In the genomic region with DNA sequence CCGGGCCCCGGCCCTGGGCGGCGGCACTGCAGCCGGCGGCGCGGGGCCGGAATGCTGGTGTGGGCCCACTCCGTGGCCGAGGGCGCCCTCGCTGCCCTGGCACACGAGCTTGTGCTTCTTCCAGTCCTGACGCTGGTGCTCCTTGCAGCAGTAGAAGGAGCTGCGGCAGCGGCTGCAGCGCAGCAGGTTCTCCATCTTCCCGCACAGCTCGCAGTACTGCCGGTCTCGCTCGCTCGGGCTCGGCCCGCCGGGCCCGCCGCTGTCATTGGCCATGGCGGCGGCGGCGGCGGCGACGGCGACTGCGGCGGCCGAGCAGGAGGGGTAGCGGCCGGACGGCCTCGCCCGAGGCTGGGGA, we compare ENCODE assay signal across 1 cellular context.
TF ChIP-seq lines count a peak whose summit lies in the region.

No MANE protein-coding gene starts in this region.

TF ChIP-seq in GM12878, 131 proteins besides CTCF, POLR2A, EP300 and RAD21 (continues in another document):
- TF ChIP-seq RB1 (IDR thresholded peaks at IDR 0.05; ENCODE audit: borderline replicate concordance) (no peak), RBBP5 (conservative IDR thresholded peaks at IDR 0.05) (no peak), ZBED1 (IDR thresholded peaks at IDR 0.05; ENCODE audit: borderline replicate concordance) (no peak), BMI1 (IDR thresholded peaks at IDR 0.05; ENCODE audit: borderline replicate concordance) (no peak), LARP7 (IDR thresholded peaks at IDR 0.05) (0 out of 2 replicates have a peak, but pooled peaks have one; percentile 55), MYB (IDR thresholded peaks at IDR 0.05; ENCODE audit: borderline replicate concordance, low read depth, low read length) (no peak), MXI1 (IDR thresholded peaks at IDR 0.05; ENCODE audit: low read depth, low read length) (no peak), NFIC (IDR thresholded peaks at IDR 0.05; ENCODE audit: low read depth, low read length) (no peak), CBX5 (IDR thresholded peaks at IDR 0.05; ENCODE audit: low read depth) (no peak), SRF (IDR thresholded peaks at IDR 0.05; ENCODE audit: low read depth in 2 of 2, low read length in 2 of 2) (no peak)
- TF ChIP-seq, protein P1, sequence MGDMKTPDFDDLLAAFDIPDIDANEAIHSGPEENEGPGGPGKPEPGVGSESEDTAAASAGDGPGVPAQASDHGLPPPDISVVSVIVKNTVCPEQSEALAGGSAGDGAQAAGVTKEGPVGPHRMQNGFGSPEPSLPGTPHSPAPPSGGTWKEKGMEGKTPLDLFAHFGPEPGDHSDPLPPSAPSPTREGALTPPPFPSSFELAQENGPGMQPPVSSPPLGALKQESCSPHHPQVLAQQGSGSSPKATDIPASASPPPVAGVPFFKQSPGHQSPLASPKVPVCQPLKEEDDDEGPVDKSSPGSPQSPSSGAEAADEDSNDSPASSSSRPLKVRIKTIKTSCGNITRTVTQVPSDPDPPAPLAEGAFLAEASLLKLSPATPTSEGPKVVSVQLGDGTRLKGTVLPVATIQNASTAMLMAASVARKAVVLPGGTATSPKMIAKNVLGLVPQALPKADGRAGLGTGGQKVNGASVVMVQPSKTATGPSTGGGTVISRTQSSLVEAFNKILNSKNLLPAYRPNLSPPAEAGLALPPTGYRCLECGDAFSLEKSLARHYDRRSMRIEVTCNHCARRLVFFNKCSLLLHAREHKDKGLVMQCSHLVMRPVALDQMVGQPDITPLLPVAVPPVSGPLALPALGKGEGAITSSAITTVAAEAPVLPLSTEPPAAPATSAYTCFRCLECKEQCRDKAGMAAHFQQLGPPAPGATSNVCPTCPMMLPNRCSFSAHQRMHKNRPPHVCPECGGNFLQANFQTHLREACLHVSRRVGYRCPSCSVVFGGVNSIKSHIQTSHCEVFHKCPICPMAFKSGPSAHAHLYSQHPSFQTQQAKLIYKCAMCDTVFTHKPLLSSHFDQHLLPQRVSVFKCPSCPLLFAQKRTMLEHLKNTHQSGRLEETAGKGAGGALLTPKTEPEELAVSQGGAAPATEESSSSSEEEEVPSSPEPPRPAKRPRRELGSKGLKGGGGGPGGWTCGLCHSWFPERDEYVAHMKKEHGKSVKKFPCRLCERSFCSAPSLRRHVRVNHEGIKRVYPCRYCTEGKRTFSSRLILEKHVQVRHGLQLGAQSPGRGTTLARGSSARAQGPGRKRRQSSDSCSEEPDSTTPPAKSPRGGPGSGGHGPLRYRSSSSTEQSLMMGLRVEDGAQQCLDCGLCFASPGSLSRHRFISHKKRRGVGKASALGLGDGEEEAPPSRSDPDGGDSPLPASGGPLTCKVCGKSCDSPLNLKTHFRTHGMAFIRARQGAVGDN (IDR thresholded peaks at IDR 0.05), result 0 out of 2 replicates have a peak, but pooled peaks have one; percentile 36
- TF ChIP-seq, protein P2, sequence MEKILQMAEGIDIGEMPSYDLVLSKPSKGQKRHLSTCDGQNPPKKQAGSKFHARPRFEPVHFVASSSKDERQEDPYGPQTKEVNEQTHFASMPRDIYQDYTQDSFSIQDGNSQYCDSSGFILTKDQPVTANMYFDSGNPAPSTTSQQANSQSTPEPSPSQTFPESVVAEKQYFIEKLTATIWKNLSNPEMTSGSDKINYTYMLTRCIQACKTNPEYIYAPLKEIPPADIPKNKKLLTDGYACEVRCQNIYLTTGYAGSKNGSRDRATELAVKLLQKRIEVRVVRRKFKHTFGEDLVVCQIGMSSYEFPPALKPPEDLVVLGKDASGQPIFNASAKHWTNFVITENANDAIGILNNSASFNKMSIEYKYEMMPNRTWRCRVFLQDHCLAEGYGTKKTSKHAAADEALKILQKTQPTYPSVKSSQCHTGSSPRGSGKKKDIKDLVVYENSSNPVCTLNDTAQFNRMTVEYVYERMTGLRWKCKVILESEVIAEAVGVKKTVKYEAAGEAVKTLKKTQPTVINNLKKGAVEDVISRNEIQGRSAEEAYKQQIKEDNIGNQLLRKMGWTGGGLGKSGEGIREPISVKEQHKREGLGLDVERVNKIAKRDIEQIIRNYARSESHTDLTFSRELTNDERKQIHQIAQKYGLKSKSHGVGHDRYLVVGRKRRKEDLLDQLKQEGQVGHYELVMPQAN (conservative IDR thresholded peaks at IDR 0.05), result 0 out of 2 replicates have a peak, but pooled peaks have one; percentile 47
- TF ChIP-seq, protein P3, sequence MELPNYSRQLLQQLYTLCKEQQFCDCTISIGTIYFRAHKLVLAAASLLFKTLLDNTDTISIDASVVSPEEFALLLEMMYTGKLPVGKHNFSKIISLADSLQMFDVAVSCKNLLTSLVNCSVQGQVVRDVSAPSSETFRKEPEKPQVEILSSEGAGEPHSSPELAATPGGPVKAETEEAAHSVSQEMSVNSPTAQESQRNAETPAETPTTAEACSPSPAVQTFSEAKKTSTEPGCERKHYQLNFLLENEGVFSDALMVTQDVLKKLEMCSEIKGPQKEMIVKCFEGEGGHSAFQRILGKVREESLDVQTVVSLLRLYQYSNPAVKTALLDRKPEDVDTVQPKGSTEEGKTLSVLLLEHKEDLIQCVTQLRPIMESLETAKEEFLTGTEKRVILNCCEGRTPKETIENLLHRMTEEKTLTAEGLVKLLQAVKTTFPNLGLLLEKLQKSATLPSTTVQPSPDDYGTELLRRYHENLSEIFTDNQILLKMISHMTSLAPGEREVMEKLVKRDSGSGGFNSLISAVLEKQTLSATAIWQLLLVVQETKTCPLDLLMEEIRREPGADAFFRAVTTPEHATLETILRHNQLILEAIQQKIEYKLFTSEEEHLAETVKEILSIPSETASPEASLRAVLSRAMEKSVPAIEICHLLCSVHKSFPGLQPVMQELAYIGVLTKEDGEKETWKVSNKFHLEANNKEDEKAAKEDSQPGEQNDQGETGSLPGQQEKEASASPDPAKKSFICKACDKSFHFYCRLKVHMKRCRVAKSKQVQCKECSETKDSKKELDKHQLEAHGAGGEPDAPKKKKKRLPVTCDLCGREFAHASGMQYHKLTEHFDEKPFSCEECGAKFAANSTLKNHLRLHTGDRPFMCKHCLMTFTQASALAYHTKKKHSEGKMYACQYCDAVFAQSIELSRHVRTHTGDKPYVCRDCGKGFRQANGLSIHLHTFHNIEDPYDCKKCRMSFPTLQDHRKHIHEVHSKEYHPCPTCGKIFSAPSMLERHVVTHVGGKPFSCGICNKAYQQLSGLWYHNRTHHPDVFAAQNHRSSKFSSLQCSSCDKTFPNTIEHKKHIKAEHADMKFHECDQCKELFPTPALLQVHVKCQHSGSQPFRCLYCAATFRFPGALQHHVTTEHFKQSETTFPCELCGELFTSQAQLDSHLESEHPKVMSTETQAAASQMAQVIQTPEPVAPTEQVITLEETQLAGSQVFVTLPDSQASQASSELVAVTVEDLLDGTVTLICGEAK (IDR thresholded peaks at IDR 0.05; ENCODE audit: borderline replicate concordance), result no peak
- TF ChIP-seq, protein P4, sequence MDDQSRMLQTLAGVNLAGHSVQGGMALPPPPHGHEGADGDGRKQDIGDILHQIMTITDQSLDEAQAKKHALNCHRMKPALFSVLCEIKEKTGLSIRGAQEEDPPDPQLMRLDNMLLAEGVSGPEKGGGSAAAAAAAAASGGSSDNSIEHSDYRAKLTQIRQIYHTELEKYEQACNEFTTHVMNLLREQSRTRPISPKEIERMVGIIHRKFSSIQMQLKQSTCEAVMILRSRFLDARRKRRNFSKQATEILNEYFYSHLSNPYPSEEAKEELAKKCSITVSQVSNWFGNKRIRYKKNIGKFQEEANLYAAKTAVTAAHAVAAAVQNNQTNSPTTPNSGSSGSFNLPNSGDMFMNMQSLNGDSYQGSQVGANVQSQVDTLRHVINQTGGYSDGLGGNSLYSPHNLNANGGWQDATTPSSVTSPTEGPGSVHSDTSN (IDR thresholded peaks at IDR 0.05; ENCODE audit: insufficient replicate concordance, low read depth, low read length), result no peak
- TF ChIP-seq, protein P5, sequence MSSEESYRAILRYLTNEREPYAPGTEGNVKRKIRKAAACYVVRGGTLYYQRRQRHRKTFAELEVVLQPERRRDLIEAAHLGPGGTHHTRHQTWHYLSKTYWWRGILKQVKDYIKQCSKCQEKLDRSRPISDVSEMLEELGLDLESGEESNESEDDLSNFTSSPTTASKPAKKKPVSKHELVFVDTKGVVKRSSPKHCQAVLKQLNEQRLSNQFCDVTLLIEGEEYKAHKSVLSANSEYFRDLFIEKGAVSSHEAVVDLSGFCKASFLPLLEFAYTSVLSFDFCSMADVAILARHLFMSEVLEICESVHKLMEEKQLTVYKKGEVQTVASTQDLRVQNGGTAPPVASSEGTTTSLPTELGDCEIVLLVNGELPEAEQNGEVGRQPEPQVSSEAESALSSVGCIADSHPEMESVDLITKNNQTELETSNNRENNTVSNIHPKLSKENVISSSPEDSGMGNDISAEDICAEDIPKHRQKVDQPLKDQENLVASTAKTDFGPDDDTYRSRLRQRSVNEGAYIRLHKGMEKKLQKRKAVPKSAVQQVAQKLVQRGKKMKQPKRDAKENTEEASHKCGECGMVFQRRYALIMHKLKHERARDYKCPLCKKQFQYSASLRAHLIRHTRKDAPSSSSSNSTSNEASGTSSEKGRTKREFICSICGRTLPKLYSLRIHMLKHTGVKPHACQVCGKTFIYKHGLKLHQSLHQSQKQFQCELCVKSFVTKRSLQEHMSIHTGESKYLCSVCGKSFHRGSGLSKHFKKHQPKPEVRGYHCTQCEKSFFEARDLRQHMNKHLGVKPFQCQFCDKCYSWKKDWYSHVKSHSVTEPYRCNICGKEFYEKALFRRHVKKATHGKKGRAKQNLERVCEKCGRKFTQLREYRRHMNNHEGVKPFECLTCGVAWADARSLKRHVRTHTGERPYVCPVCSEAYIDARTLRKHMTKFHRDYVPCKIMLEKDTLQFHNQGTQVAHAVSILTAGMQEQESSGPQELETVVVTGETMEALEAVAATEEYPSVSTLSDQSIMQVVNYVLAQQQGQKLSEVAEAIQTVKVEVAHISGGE (CRISPR knock-in tag; IDR thresholded peaks at IDR 0.05), result no peak
- TF ChIP-seq, protein P6, sequence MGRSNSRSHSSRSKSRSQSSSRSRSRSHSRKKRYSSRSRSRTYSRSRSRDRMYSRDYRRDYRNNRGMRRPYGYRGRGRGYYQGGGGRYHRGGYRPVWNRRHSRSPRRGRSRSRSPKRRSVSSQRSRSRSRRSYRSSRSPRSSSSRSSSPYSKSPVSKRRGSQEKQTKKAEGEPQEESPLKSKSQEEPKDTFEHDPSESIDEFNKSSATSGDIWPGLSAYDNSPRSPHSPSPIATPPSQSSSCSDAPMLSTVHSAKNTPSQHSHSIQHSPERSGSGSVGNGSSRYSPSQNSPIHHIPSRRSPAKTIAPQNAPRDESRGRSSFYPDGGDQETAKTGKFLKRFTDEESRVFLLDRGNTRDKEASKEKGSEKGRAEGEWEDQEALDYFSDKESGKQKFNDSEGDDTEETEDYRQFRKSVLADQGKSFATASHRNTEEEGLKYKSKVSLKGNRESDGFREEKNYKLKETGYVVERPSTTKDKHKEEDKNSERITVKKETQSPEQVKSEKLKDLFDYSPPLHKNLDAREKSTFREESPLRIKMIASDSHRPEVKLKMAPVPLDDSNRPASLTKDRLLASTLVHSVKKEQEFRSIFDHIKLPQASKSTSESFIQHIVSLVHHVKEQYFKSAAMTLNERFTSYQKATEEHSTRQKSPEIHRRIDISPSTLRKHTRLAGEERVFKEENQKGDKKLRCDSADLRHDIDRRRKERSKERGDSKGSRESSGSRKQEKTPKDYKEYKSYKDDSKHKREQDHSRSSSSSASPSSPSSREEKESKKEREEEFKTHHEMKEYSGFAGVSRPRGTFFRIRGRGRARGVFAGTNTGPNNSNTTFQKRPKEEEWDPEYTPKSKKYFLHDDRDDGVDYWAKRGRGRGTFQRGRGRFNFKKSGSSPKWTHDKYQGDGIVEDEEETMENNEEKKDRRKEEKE (IDR thresholded peaks at IDR 0.05), result no peak
- TF ChIP-seq, protein P7, sequence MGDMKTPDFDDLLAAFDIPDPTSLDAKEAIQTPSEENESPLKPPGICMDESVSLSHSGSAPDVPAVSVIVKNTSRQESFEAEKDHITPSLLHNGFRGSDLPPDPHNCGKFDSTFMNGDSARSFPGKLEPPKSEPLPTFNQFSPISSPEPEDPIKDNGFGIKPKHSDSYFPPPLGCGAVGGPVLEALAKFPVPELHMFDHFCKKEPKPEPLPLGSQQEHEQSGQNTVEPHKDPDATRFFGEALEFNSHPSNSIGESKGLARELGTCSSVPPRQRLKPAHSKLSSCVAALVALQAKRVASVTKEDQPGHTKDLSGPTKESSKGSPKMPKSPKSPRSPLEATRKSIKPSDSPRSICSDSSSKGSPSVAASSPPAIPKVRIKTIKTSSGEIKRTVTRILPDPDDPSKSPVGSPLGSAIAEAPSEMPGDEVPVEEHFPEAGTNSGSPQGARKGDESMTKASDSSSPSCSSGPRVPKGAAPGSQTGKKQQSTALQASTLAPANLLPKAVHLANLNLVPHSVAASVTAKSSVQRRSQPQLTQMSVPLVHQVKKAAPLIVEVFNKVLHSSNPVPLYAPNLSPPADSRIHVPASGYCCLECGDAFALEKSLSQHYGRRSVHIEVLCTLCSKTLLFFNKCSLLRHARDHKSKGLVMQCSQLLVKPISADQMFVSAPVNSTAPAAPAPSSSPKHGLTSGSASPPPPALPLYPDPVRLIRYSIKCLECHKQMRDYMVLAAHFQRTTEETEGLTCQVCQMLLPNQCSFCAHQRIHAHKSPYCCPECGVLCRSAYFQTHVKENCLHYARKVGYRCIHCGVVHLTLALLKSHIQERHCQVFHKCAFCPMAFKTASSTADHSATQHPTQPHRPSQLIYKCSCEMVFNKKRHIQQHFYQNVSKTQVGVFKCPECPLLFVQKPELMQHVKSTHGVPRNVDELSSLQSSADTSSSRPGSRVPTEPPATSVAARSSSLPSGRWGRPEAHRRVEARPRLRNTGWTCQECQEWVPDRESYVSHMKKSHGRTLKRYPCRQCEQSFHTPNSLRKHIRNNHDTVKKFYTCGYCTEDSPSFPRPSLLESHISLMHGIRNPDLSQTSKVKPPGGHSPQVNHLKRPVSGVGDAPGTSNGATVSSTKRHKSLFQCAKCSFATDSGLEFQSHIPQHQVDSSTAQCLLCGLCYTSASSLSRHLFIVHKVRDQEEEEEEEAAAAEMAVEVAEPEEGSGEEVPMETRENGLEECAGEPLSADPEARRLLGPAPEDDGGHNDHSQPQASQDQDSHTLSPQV (IDR thresholded peaks at IDR 0.05), result no peak
- TF ChIP-seq, protein P8, sequence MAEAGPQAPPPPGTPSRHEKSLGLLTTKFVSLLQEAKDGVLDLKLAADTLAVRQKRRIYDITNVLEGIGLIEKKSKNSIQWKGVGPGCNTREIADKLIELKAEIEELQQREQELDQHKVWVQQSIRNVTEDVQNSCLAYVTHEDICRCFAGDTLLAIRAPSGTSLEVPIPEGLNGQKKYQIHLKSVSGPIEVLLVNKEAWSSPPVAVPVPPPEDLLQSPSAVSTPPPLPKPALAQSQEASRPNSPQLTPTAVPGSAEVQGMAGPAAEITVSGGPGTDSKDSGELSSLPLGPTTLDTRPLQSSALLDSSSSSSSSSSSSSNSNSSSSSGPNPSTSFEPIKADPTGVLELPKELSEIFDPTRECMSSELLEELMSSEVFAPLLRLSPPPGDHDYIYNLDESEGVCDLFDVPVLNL (IDR thresholded peaks at IDR 0.05; ENCODE audit: low read depth, low read length), result no peak
- TF ChIP-seq, protein P9, sequence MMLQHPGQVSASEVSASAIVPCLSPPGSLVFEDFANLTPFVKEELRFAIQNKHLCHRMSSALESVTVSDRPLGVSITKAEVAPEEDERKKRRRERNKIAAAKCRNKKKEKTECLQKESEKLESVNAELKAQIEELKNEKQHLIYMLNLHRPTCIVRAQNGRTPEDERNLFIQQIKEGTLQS (IDR thresholded peaks at IDR 0.05; ENCODE audit: borderline replicate concordance, extremely low read depth, low read depth, low read length), result no peak
